Comparison of ENCODE assay signal across 19 cellular contexts in genomic region chr2:127076290-127076689, GRCh38. TPM values are rescaled to one million over a fixed set of nuclear protein-coding genes. Genes with fewer than 3 reads are reported as not detected.
DNase-seq lines count a peak whose midpoint lies in the region; ATAC-seq and TF ChIP-seq lines count a peak whose summit lies in the region.
"Had no signal": no experiment of that assay in that cellular context is flagged by ENCODE, and none has a peak within 500 bp of the region (broad histone marks: within the 10 kb centered on the region; RNA-seq: fewer than 3 reads in every experiment).

No MANE protein-coding gene starts in this region.

- TF ChIP-seq CTCF in Caco-2 (IDR thresholded peaks at IDR 0.05; ENCODE audit: insufficient read depth in 1 of 2, low read depth in 1 of 2, low read length in 1 of 2, severe bottlenecking in 1 of 2, unreplicated experiment in 1 of 2): no peak

- H3K4me3 Mint-ChIP-seq in Caco-2 (ENCODE audit: unreplicated experiment) (no peak overlapping the region), memory B cell (no peak overlapping the region)
- no peak overlapping the region for H3K4me3 Mint-ChIP-seq in activated T-helper 1 cell treated with anti-CD3 and anti-CD28 coated beads, Interleukin-12 subunit alpha, Interleukin-12 subunit beta, Interleukin-2, Interleukin-4 antibody, amounts not matched to agents 30 ng/mL and 10 ng/mL and 1 ng/mL, durations not matched to agents 14 hours and 24 hours and 36 hours
- H3K4me3 Mint-ChIP-seq in stimulated activated naive B cell treated with anti-CD40 and anti-IgM and Interleukin-4, amounts not matched to agents 10 μg/mL and 1 μg/mL and 100 μg/mL, for 72 hours: no peak overlapping the region
- H3K4me3 Mint-ChIP-seq: activated CD4-positive, alpha-beta T cell treated with anti-CD3 and anti-CD28 coated beads, Interleukin-2, amount 10 ng/mL, durations not matched to agents 7 days and 5 days; endodermal cell had no signal

- no peak for ATAC-seq in memory B cell (ENCODE audit: low read depth)
- ATAC-seq in stimulated activated naive B cell treated with anti-CD40 and anti-IgM and Interleukin-4, amounts not matched to agents 10 μg/mL and 1 μg/mL and 100 μg/mL, for 72 hours (replicated peaks): no peak
- ATAC-seq in HG03342 (IDR thresholded peaks at IDR 0.05; ENCODE audit: unreplicated experiment): no peak
- ATAC-seq in GM18909 (IDR thresholded peaks at IDR 0.05; ENCODE audit: poor library complexity, unreplicated experiment): no peak
- ATAC-seq: right lobe of liver had no signal

- H3K36me3 Mint-ChIP-seq in Caco-2 (ENCODE audit: insufficient read depth, unreplicated experiment): peaks cover 28% of the 10 kb centered on the region
- peaks cover 8% of the 10 kb centered on the region for H3K36me3 Mint-ChIP-seq in activated T-helper 1 cell treated with anti-CD3 and anti-CD28 coated beads, Interleukin-12 subunit alpha, Interleukin-12 subunit beta, Interleukin-2, Interleukin-4 antibody, amounts not matched to agents 30 ng/mL and 10 ng/mL and 1 ng/mL, durations not matched to agents 14 hours and 24 hours and 36 hours (ENCODE audit: low read depth)
- H3K36me3 Mint-ChIP-seq in memory B cell: peaks cover 7% of the 10 kb centered on the region
- H3K36me3 Mint-ChIP-seq in stimulated activated naive B cell treated with anti-CD40 and anti-IgM and Interleukin-4, amounts not matched to agents 10 μg/mL and 1 μg/mL and 100 μg/mL, for 72 hours: peaks cover 18 to 29% of the 10 kb centered on the region in 2 donors

- intact Hi-C loops in Caco-2 (cut with micrococcal nuclease; ENCODE audit: unreplicated experiment): no loop called here
- intact Hi-C loops in activated T-helper 1 cell treated with anti-CD3 and anti-CD28 coated beads, Interleukin-12 subunit alpha, Interleukin-12 subunit beta, Interleukin-2, Interleukin-4 antibody, amounts not matched to agents 30 ng/mL and 10 ng/mL and 1 ng/mL, durations not matched to agents 14 hours and 24 hours and 36 hours (cut with micrococcal nuclease): no loop called here

- no peaks in the 10 kb centered on the region for H3K27me3 Mint-ChIP-seq in Caco-2 (ENCODE audit: insufficient read depth, unreplicated experiment)
- H3K27me3 Mint-ChIP-seq in activated T-helper 1 cell treated with anti-CD3 and anti-CD28 coated beads, Interleukin-12 subunit alpha, Interleukin-12 subunit beta, Interleukin-2, Interleukin-4 antibody, amounts not matched to agents 30 ng/mL and 10 ng/mL and 1 ng/mL, durations not matched to agents 14 hours and 24 hours and 36 hours (ENCODE audit: insufficient read depth): no peaks in the 10 kb centered on the region
- no peaks in the 10 kb centered on the region for H3K27me3 Mint-ChIP-seq in memory B cell
- H3K27me3 Mint-ChIP-seq in stimulated activated naive B cell treated with anti-CD40 and anti-IgM and Interleukin-4, amounts not matched to agents 10 μg/mL and 1 μg/mL and 100 μg/mL, for 72 hours: no peaks in the 10 kb centered on the region
- H3K27me3 Mint-ChIP-seq: activated CD4-positive, alpha-beta T cell treated with anti-CD3 and anti-CD28 coated beads, Interleukin-2, amount 10 ng/mL, durations not matched to agents 7 days and 5 days had no signal

- POLR2A ChIA-PET in Caco-2 (lab: Charles Lee): no interaction called here

- peaks cover 26% of the 10 kb centered on the region for H3K4me1 ChIP-seq in Caco-2

- peaks cover 5% of the 10 kb centered on the region for H3K36me3 ChIP-seq in Caco-2 (ENCODE audit: control insufficient read depth, insufficient read depth, low read length)
- H3K36me3 ChIP-seq: right lobe of liver had no signal

- H3K4me3 ChIP-seq in Caco-2 (ENCODE audit: low read depth, low read length): no peak overlapping the region
- H3K4me3 ChIP-seq: right lobe of liver had no signal

- no TSS peak for BruUV-seq in Caco-2 (replicated peaks; lab: Mats Ljungman, UMichigan)

- H3K9me3 Mint-ChIP-seq in Caco-2 (ENCODE audit: unreplicated experiment): no peaks in the 10 kb centered on the region
- H3K9me3 Mint-ChIP-seq in activated T-helper 1 cell treated with anti-CD3 and anti-CD28 coated beads, Interleukin-12 subunit alpha, Interleukin-12 subunit beta, Interleukin-2, Interleukin-4 antibody, amounts not matched to agents 30 ng/mL and 10 ng/mL and 1 ng/mL, durations not matched to agents 14 hours and 24 hours and 36 hours: no peaks in the 10 kb centered on the region
- H3K9me3 Mint-ChIP-seq in memory B cell: no peaks in the 10 kb centered on the region
- no peaks in the 10 kb centered on the region for H3K9me3 Mint-ChIP-seq in stimulated activated naive B cell treated with anti-CD40 and anti-IgM and Interleukin-4, amounts not matched to agents 10 μg/mL and 1 μg/mL and 100 μg/mL, for 72 hours
- H3K9me3 Mint-ChIP-seq: activated CD4-positive, alpha-beta T cell treated with anti-CD3 and anti-CD28 coated beads, Interleukin-2, amount 10 ng/mL, durations not matched to agents 7 days and 5 days; endodermal cell had no signal

- no peak for DNase-seq in Caco-2
- DNase-seq in activated T-helper 1 cell treated with anti-CD3 and anti-CD28 coated beads, Interleukin-12 subunit alpha, Interleukin-12 subunit beta, Interleukin-2, Interleukin-4 antibody, amounts not matched to agents 30 ng/mL and 10 ng/mL and 1 ng/mL, durations not matched to agents 14 hours and 24 hours and 36 hours (ENCODE audit: low spot score): no peak
- DNase-seq in memory B cell (ENCODE audit: low spot score in 2 of 2): no peak
- no peak for DNase-seq in stimulated activated naive B cell treated with anti-CD40 and anti-IgM and Interleukin-4, amounts not matched to agents 10 μg/mL and 1 μg/mL and 100 μg/mL, for 72 hours
- DNase-seq in NK-92 (lab: John Stamatoyannopoulos, UW; ENCODE audit: unreplicated experiment): no peak
- DNase-seq: activated CD4-positive, alpha-beta T cell treated with anti-CD3 and anti-CD28 coated beads, Interleukin-2, amount 10 ng/mL, durations not matched to agents 7 days and 5 days; aorta; DMS 273 treated with DMSO at 0.1 percent for 48 hours; endodermal cell; GDM1; HCEC 1CT; KG1; kidney glomerular epithelial cell; NCI-H2029; NCI-H446; right lobe of liver; RPMI8226 had no signal

- H3K27me3 ChIP-seq in Caco-2 (replicated peaks; ENCODE audit: control insufficient read depth, insufficient read depth, low read length): no peaks in the 10 kb centered on the region
- H3K27me3 ChIP-seq: right lobe of liver had no signal

- peak overlapping the region; percentile 13 for H3K27ac Mint-ChIP-seq in Caco-2 (ENCODE audit: unreplicated experiment)
- H3K27ac Mint-ChIP-seq in activated T-helper 1 cell treated with anti-CD3 and anti-CD28 coated beads, Interleukin-12 subunit alpha, Interleukin-12 subunit beta, Interleukin-2, Interleukin-4 antibody, amounts not matched to agents 30 ng/mL and 10 ng/mL and 1 ng/mL, durations not matched to agents 14 hours and 24 hours and 36 hours: peak overlapping the region; percentile 29
- peak overlapping the region; percentile 97 for H3K27ac Mint-ChIP-seq in memory B cell
- peak overlapping the region; percentile 66 for H3K27ac Mint-ChIP-seq in stimulated activated naive B cell treated with anti-CD40 and anti-IgM and Interleukin-4, amounts not matched to agents 10 μg/mL and 1 μg/mL and 100 μg/mL, for 72 hours
- H3K27ac Mint-ChIP-seq: endodermal cell had no signal

- H3K9me3 ChIP-seq in Caco-2: no peaks in the 10 kb centered on the region
- H3K9me3 ChIP-seq: right lobe of liver had no signal

- CTCF ChIA-PET in Caco-2 (lab: Charles Lee): no interaction called here

- H3K4me1 Mint-ChIP-seq in Caco-2 (ENCODE audit: low read depth, unreplicated experiment) (peaks cover 6% of the 10 kb centered on the region), memory B cell (peaks cover 49% of the 10 kb centered on the region)
- peaks cover 43% of the 10 kb centered on the region for H3K4me1 Mint-ChIP-seq in activated T-helper 1 cell treated with anti-CD3 and anti-CD28 coated beads, Interleukin-12 subunit alpha, Interleukin-12 subunit beta, Interleukin-2, Interleukin-4 antibody, amounts not matched to agents 30 ng/mL and 10 ng/mL and 1 ng/mL, durations not matched to agents 14 hours and 24 hours and 36 hours (ENCODE audit: low read depth)
- H3K4me1 Mint-ChIP-seq in stimulated activated naive B cell treated with anti-CD40 and anti-IgM and Interleukin-4, amounts not matched to agents 10 μg/mL and 1 μg/mL and 100 μg/mL, for 72 hours: peaks cover 57 to 73% of the 10 kb centered on the region in 2 donors

RNA-seq across cellular contexts. Expression of gene BIN1, which starts 30.7 kb away (rescaled TPM):
- total RNA-seq in Caco-2 (2022): 198 and 205 TPM in 2 replicates
- 38.4 and 41.9 TPM in 2 replicates for total RNA-seq in activated T-helper 1 cell treated with anti-CD3 and anti-CD28 coated beads, Interleukin-12 subunit alpha, Interleukin-12 subunit beta, Interleukin-2, Interleukin-4 antibody, amounts not matched to agents 30 ng/mL and 10 ng/mL and 1 ng/mL, durations not matched to agents 14 hours and 24 hours and 36 hours

Comparison
In these comparisons a context has a peak if more than half of its experiments do, and no peak if none do; other contexts are left out.
1. H3K27ac Mint-ChIP-seq: peak in every context shown above with its lines; median percentile 97 in memory B cell; 66 in stimulated activated naive B cell treated with anti-CD40 and anti-IgM and Interleukin-4, amounts not matched to agents 10 μg/mL and 1 μg/mL and 100 μg/mL, for 72 hours; 29 in activated T-helper 1 cell treated with anti-CD3 and anti-CD28 coated beads, Interleukin-12 subunit alpha, Interleukin-12 subunit beta, Interleukin-2, Interleukin-4 antibody, amounts not matched to agents 30 ng/mL and 10 ng/mL and 1 ng/mL, durations not matched to agents 14 hours and 24 hours and 36 hours; 13 in Caco-2.